1 cellular context compared by ENCODE assay signal in genomic region chr12:113770389-113770865, GRCh38.
A peak's percentile ranks its signal among the peaks of the same experiment; 100 is the strongest.
TF ChIP-seq lines count a peak whose summit lies in the region.

No MANE protein-coding gene starts in this region.

TF ChIP-seq in HepG2, 621 proteins besides CTCF, POLR2A, EP300 and RAD21 (continued from another document and continues in another):
- TF ChIP-seq THRA (CRISPR knock-in tag; IDR thresholded peaks at IDR 0.05; ENCODE audit: borderline replicate concordance) (peak; percentile 91), TFE3 (CRISPR knock-in tag; IDR thresholded peaks at IDR 0.05) (peak; percentile 90), YEATS2 (CRISPR knock-in tag; IDR thresholded peaks at IDR 0.05; ENCODE audit: borderline replicate concordance) (peak; percentile 61; the same call in 1 of the 2 replicates), SNAI1 (CRISPR knock-in tag; IDR thresholded peaks at IDR 0.05; ENCODE audit: borderline replicate concordance) (0 out of 2 replicates have a peak, but pooled peaks have one; percentile 30), XRCC5 (optimal IDR thresholded peaks at IDR 0.05; ENCODE audit: low read length) (peak; percentile 79), IRF9 (CRISPR knock-in tag; IDR thresholded peaks at IDR 0.05; ENCODE audit: borderline replicate concordance) (peak; percentile 76), ZBTB7B (CRISPR knock-in tag; IDR thresholded peaks at IDR 0.05) (peak; percentile 83), PHF20 (CRISPR knock-in tag; IDR thresholded peaks at IDR 0.05) (peak; percentile 41; the same call in 1 of the 2 replicates), ZNF264 (CRISPR knock-in tag; IDR thresholded peaks at IDR 0.05) (peak; percentile 93; the same call in 1 of the 2 replicates), ZNF331 (CRISPR knock-in tag; IDR thresholded peaks at IDR 0.05) (peak; percentile 88), HNRNPL (IDR thresholded peaks at IDR 0.05; ENCODE audit: low read depth, low read length) (peak; percentile 64; the same call in 1 of the 2 replicates), ZNF737 (CRISPR knock-in tag; IDR thresholded peaks at IDR 0.05; ENCODE audit: borderline replicate concordance) (no peak), ZNF7 (CRISPR knock-in tag; IDR thresholded peaks at IDR 0.05) (no peak), NCOA1 (CRISPR knock-in tag; IDR thresholded peaks at IDR 0.05) (0 out of 2 replicates have a peak, but pooled peaks have one; percentile 31), HES4 (CRISPR knock-in tag; IDR thresholded peaks at IDR 0.05; ENCODE audit: borderline replicate concordance) (no peak), ZNF451 (CRISPR knock-in tag; IDR thresholded peaks at IDR 0.05) (peak; percentile 68; the same call in 1 of the 2 replicates), ARNT2 (CRISPR knock-in tag; IDR thresholded peaks at IDR 0.05; ENCODE audit: low read depth) (peak; percentile 67; the same call in 1 of the 2 replicates), ATF7-NPFF (CRISPR knock-in tag; IDR thresholded peaks at IDR 0.05; ENCODE audit: low read depth) (no peak), ZNF512B (CRISPR knock-in tag; IDR thresholded peaks at IDR 0.05; ENCODE audit: borderline replicate concordance) (peak; percentile 48; the same call in 1 of the 2 replicates), IKZF5 (CRISPR knock-in tag; IDR thresholded peaks at IDR 0.05) (peak; percentile 91), ZNF263 (CRISPR knock-in tag; IDR thresholded peaks at IDR 0.05) (peak; percentile 62; the same call in 1 of the 2 replicates), ZBTB7A (CRISPR knock-in tag; IDR thresholded peaks at IDR 0.05) (no peak), ZNF292 (CRISPR knock-in tag; IDR thresholded peaks at IDR 0.05; ENCODE audit: borderline replicate concordance, low read depth) (peak; percentile 76), ZNF781 (CRISPR knock-in tag; IDR thresholded peaks at IDR 0.05; ENCODE audit: borderline replicate concordance, not compliant biosample characterization) (peak; percentile 29), GFI1 (CRISPR knock-in tag; IDR thresholded peaks at IDR 0.05; ENCODE audit: borderline replicate concordance) (peak; percentile 97), ZFP36L1 (CRISPR knock-in tag; IDR thresholded peaks at IDR 0.05) (peak; percentile 89; the same call in 1 of the 2 replicates), ZNF629 (CRISPR knock-in tag; conservative IDR thresholded peaks at IDR 0.05) (peak; percentile 74), HNF1B (CRISPR knock-in tag; IDR thresholded peaks at IDR 0.05) (peak; percentile 98), ETV5 (CRISPR knock-in tag; IDR thresholded peaks at IDR 0.05; ENCODE audit: borderline replicate concordance) (peak; percentile 100), ZNF280D (CRISPR knock-in tag; IDR thresholded peaks at IDR 0.05) (peak; percentile 77; the same call in 1 of the 2 replicates), DPF2 (CRISPR knock-in tag; IDR thresholded peaks at IDR 0.05; ENCODE audit: borderline replicate concordance, low read depth) (peak; percentile 96), ATF2 (CRISPR knock-in tag; IDR thresholded peaks at IDR 0.05) (peak; percentile 92; the same call in 1 of the 2 replicates), TEAD3 (CRISPR knock-in tag; optimal IDR thresholded peaks at IDR 0.05; ENCODE audit: borderline replicate concordance) (peak; percentile 83), GABPB1 (CRISPR knock-in tag; IDR thresholded peaks at IDR 0.05) (peak; percentile 90), HBP1 (CRISPR knock-in tag; IDR thresholded peaks at IDR 0.05; ENCODE audit: low read depth) (0 out of 2 replicates have a peak, but pooled peaks have one; percentile 57), MLXIP (CRISPR knock-in tag; IDR thresholded peaks at IDR 0.05; ENCODE audit: borderline replicate concordance) (no peak), PLSCR1 (CRISPR knock-in tag; IDR thresholded peaks at IDR 0.05; ENCODE audit: borderline replicate concordance) (no peak), ZNF614 (CRISPR knock-in tag; IDR thresholded peaks at IDR 0.05; ENCODE audit: borderline replicate concordance) (peak; percentile 95), TRIM24 (CRISPR knock-in tag; IDR thresholded peaks at IDR 0.05) (peak; percentile 61; the same call in 1 of the 2 replicates)
